ENCODE assay signal across 3 cellular contexts in the genomic region with DNA sequence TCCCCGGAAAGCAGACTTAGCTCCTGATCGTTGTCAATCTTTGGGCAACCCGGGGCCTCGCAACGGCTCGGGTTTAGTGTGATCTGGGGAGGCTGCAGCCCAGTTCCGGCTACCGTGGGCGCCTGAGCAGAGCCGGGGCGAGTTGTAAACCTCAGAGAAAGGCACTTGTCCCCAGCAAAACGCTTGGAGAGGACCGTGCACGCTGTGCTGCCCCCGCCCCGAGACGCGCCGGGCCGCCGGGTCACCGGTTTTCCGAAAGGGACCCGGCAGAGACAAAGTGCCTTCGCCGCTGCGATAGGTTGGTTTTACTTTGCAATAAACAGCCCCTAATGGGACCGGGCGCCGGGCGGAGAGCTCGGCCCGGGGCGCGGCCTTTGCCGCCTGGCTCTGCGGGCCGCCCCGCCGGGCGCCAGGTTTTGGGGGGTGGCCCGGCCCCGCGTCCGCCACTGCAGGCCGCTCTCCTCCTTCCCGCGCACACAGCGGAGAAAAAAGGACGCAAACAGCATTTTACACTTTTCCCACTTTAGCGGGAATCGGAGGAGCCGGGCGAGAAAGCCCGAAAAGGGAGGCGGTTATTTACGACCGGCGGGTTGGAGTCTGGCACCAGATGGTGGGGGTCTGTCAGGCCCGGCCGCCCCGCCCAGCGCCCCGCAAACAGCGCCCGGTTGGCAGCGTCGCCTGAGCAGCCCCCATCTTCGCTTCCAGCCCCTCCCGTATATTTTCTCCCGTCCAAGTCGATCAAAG.
A peak's percentile ranks its signal among the peaks of the same experiment; 100 is the strongest.
TF ChIP-seq lines count a peak whose summit lies in the region.

No MANE protein-coding gene starts in this region.

TF ChIP-seq in GM12891, 5 proteins besides CTCF, POLR2A, EP300 and RAD21:
- TF ChIP-seq PAX5 (IDR thresholded peaks at IDR 0.05; ENCODE audit: insufficient read depth, low read length, severe bottlenecking), result no peak
- no peak for TF ChIP-seq POLR2AphosphoS5 (IDR thresholded peaks at IDR 0.05; ENCODE audit: low read depth, low read length)
- TF ChIP-seq POU2F2 (IDR thresholded peaks at IDR 0.05; ENCODE audit: low read depth, low read length), result no peak
- TF ChIP-seq SPI1 (IDR thresholded peaks at IDR 0.05; ENCODE audit: low read depth, low read length), result no peak
- no peak for TF ChIP-seq TAF1 (IDR thresholded peaks at IDR 0.05; ENCODE audit: low read depth, low read length)
TF ChIP-seq in GM12891: peak in this region for 0.

TF ChIP-seq in GM23338, 12 proteins besides CTCF, POLR2A, EP300 and RAD21:
- TF ChIP-seq, protein P1, sequence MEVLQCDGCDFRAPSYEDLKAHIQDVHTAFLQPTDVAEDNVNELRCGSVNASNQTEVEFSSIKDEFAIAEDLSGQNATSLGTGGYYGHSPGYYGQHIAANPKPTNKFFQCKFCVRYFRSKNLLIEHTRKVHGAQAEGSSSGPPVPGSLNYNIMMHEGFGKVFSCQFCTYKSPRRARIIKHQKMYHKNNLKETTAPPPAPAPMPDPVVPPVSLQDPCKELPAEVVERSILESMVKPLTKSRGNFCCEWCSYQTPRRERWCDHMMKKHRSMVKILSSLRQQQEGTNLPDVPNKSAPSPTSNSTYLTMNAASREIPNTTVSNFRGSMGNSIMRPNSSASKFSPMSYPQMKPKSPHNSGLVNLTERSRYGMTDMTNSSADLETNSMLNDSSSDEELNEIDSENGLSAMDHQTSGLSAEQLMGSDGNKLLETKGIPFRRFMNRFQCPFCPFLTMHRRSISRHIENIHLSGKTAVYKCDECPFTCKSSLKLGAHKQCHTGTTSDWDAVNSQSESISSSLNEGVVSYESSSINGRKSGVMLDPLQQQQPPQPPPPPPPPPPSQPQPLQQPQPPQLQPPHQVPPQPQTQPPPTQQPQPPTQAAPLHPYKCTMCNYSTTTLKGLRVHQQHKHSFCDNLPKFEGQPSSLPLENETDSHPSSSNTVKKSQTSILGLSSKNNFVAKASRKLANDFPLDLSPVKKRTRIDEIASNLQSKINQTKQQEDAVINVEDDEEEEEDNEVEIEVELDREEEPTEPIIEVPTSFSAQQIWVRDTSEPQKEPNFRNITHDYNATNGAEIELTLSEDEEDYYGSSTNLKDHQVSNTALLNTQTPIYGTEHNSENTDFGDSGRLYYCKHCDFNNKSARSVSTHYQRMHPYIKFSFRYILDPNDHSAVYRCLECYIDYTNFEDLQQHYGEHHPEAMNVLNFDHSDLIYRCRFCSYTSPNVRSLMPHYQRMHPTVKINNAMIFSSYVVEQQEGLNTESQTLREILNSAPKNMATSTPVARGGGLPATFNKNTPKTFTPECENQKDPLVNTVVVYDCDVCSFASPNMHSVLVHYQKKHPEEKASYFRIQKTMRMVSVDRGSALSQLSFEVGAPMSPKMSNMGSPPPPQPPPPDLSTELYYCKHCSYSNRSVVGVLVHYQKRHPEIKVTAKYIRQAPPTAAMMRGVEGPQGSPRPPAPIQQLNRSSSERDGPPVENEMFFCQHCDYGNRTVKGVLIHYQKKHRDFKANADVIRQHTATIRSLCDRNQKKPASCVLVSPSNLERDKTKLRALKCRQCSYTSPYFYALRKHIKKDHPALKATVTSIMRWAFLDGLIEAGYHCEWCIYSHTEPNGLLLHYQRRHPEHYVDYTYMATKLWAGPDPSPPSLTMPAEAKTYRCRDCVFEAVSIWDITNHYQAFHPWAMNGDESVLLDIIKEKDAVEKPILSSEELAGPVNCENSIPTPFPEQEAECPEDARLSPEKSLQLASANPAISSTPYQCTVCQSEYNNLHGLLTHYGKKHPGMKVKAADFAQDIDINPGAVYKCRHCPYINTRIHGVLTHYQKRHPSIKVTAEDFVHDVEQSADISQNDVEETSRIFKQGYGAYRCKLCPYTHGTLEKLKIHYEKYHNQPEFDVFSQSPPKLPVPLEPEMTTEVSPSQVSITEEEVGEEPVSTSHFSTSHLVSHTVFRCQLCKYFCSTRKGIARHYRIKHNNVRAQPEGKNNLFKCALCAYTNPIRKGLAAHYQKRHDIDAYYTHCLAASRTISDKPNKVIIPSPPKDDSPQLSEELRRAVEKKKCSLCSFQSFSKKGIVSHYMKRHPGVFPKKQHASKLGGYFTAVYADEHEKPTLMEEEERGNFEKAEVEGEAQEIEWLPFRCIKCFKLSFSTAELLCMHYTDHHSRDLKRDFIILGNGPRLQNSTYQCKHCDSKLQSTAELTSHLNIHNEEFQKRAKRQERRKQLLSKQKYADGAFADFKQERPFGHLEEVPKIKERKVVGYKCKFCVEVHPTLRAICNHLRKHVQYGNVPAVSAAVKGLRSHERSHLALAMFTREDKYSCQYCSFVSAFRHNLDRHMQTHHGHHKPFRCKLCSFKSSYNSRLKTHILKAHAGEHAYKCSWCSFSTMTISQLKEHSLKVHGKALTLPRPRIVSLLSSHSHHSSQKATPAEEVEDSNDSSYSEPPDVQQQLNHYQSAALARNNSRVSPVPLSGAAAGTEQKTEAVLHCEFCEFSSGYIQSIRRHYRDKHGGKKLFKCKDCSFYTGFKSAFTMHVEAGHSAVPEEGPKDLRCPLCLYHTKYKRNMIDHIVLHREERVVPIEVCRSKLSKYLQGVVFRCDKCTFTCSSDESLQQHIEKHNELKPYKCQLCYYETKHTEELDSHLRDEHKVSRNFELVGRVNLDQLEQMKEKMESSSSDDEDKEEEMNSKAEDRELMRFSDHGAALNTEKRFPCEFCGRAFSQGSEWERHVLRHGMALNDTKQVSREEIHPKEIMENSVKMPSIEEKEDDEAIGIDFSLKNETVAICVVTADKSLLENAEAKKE (CRISPR knock-in tag; IDR thresholded peaks at IDR 0.05), result no peak
- no peak for TF ChIP-seq NANOG (IDR thresholded peaks at IDR 0.05; ENCODE audit: borderline replicate concordance)
- no peak for TF ChIP-seq CREB1 (CRISPR knock-in tag; IDR thresholded peaks at IDR 0.05; ENCODE audit: low read depth)
- TF ChIP-seq, protein P2, sequence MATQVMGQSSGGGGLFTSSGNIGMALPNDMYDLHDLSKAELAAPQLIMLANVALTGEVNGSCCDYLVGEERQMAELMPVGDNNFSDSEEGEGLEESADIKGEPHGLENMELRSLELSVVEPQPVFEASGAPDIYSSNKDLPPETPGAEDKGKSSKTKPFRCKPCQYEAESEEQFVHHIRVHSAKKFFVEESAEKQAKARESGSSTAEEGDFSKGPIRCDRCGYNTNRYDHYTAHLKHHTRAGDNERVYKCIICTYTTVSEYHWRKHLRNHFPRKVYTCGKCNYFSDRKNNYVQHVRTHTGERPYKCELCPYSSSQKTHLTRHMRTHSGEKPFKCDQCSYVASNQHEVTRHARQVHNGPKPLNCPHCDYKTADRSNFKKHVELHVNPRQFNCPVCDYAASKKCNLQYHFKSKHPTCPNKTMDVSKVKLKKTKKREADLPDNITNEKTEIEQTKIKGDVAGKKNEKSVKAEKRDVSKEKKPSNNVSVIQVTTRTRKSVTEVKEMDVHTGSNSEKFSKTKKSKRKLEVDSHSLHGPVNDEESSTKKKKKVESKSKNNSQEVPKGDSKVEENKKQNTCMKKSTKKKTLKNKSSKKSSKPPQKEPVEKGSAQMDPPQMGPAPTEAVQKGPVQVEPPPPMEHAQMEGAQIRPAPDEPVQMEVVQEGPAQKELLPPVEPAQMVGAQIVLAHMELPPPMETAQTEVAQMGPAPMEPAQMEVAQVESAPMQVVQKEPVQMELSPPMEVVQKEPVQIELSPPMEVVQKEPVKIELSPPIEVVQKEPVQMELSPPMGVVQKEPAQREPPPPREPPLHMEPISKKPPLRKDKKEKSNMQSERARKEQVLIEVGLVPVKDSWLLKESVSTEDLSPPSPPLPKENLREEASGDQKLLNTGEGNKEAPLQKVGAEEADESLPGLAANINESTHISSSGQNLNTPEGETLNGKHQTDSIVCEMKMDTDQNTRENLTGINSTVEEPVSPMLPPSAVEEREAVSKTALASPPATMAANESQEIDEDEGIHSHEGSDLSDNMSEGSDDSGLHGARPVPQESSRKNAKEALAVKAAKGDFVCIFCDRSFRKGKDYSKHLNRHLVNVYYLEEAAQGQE (IDR thresholded peaks at IDR 0.05; ENCODE audit: unreplicated experiment), result no peak
- no peak for TF ChIP-seq STAT1 (IDR thresholded peaks at IDR 0.05; ENCODE audit: unreplicated experiment)
- no peak for TF ChIP-seq ZNF114 (CRISPR knock-in tag; IDR thresholded peaks at IDR 0.05)
- TF ChIP-seq ZNF331 (CRISPR knock-in tag; IDR thresholded peaks at IDR 0.05; ENCODE audit: low read depth), result no peak
- TF ChIP-seq EZH2 (IDR thresholded peaks at IDR 0.05; ENCODE audit: low read depth, unreplicated experiment), result peak; percentile 36

TF ChIP-seq in GM12878, 131 proteins besides CTCF, POLR2A, EP300 and RAD21:
- TF ChIP-seq TBL1XR1 (IDR thresholded peaks at IDR 0.05; ENCODE audit: low read depth, low read length) (no peak), STAT3 (IDR thresholded peaks at IDR 0.05; ENCODE audit: low read depth, low read length) (no peak), BMI1 (IDR thresholded peaks at IDR 0.05; ENCODE audit: borderline replicate concordance) (no peak; the same call in 1 of the 2 replicates), KDM1A (IDR thresholded peaks at IDR 0.05; ENCODE audit: borderline replicate concordance) (no peak), ZNF384 (IDR thresholded peaks at IDR 0.05; ENCODE audit: borderline replicate concordance, low read depth, low read length) (no peak), SMAD5 (IDR thresholded peaks at IDR 0.05; ENCODE audit: low read depth) (no peak), POLR2AphosphoS5 (IDR thresholded peaks at IDR 0.05; ENCODE audit: low read length) (0 out of 2 replicates have a peak, but pooled peaks have one; percentile 13), NR2F1 (conservative IDR thresholded peaks at IDR 0.05) (0 out of 2 replicates have a peak, but pooled peaks have one; percentile 13), CBFB (IDR thresholded peaks at IDR 0.05; ENCODE audit: low read depth) (no peak), YBX1 (IDR thresholded peaks at IDR 0.05) (no peak), CHD4 (IDR thresholded peaks at IDR 0.05) (no peak), NFIC (IDR thresholded peaks at IDR 0.05; ENCODE audit: low read depth, low read length) (no peak), PML (IDR thresholded peaks at IDR 0.05; ENCODE audit: low read length) (no peak), RB1 (IDR thresholded peaks at IDR 0.05; ENCODE audit: borderline replicate concordance) (no peak), ATF7 (IDR thresholded peaks at IDR 0.05; ENCODE audit: low read depth) (no peak), MXI1 (IDR thresholded peaks at IDR 0.05; ENCODE audit: low read depth, low read length) (no peak), NRF1 (conservative IDR thresholded peaks at IDR 0.05; ENCODE audit: low read depth, low read length) (no peak), FOS (IDR thresholded peaks at IDR 0.05; ENCODE audit: borderline replicate concordance, extremely low read depth, insufficient read length) (no peak)
- TF ChIP-seq, protein P3, sequence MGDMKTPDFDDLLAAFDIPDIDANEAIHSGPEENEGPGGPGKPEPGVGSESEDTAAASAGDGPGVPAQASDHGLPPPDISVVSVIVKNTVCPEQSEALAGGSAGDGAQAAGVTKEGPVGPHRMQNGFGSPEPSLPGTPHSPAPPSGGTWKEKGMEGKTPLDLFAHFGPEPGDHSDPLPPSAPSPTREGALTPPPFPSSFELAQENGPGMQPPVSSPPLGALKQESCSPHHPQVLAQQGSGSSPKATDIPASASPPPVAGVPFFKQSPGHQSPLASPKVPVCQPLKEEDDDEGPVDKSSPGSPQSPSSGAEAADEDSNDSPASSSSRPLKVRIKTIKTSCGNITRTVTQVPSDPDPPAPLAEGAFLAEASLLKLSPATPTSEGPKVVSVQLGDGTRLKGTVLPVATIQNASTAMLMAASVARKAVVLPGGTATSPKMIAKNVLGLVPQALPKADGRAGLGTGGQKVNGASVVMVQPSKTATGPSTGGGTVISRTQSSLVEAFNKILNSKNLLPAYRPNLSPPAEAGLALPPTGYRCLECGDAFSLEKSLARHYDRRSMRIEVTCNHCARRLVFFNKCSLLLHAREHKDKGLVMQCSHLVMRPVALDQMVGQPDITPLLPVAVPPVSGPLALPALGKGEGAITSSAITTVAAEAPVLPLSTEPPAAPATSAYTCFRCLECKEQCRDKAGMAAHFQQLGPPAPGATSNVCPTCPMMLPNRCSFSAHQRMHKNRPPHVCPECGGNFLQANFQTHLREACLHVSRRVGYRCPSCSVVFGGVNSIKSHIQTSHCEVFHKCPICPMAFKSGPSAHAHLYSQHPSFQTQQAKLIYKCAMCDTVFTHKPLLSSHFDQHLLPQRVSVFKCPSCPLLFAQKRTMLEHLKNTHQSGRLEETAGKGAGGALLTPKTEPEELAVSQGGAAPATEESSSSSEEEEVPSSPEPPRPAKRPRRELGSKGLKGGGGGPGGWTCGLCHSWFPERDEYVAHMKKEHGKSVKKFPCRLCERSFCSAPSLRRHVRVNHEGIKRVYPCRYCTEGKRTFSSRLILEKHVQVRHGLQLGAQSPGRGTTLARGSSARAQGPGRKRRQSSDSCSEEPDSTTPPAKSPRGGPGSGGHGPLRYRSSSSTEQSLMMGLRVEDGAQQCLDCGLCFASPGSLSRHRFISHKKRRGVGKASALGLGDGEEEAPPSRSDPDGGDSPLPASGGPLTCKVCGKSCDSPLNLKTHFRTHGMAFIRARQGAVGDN (IDR thresholded peaks at IDR 0.05), result 0 out of 2 replicates have a peak, but pooled peaks have one; percentile 21
- TF ChIP-seq, protein P4, sequence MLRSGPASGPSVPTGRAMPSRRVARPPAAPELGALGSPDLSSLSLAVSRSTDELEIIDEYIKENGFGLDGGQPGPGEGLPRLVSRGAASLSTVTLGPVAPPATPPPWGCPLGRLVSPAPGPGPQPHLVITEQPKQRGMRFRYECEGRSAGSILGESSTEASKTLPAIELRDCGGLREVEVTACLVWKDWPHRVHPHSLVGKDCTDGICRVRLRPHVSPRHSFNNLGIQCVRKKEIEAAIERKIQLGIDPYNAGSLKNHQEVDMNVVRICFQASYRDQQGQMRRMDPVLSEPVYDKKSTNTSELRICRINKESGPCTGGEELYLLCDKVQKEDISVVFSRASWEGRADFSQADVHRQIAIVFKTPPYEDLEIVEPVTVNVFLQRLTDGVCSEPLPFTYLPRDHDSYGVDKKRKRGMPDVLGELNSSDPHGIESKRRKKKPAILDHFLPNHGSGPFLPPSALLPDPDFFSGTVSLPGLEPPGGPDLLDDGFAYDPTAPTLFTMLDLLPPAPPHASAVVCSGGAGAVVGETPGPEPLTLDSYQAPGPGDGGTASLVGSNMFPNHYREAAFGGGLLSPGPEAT (IDR thresholded peaks at IDR 0.05; ENCODE audit: low read depth), result no peak
TF ChIP-seq in GM12878: peak in this region for 3.
